In genomic region chr14:75579882-75580281, GRCh38 we compare ENCODE assay signal across 1 cellular context.
TF ChIP-seq lines count a peak whose summit lies in the region.

No MANE protein-coding gene starts in this region.

TF ChIP-seq in H1, 55 proteins besides CTCF, POLR2A, EP300 and RAD21:
- no peak for TF ChIP-seq TBP (IDR thresholded peaks at IDR 0.05; ENCODE audit: low read depth, low read length)
- TF ChIP-seq CREB1 (IDR thresholded peaks at IDR 0.05) = no peak
- TF ChIP-seq ATF2 (IDR thresholded peaks at IDR 0.05; ENCODE audit: low read length) = no peak
- TF ChIP-seq CEBPB (IDR thresholded peaks at IDR 0.05; ENCODE audit: low read depth, low read length) = no peak
- TF ChIP-seq EGR1 (IDR thresholded peaks at IDR 0.05; ENCODE audit: borderline replicate concordance, low read depth, low read length) = no peak
